31 cellular contexts compared by ENCODE assay signal in genomic region chr6:22621028-22621427, GRCh38. TPM values are rescaled to one million over a fixed set of nuclear protein-coding genes. Genes with fewer than 3 reads are reported as not detected.
"Had no signal": no experiment of that assay in that cellular context is flagged by ENCODE, and none has a peak within 500 bp of the region (broad histone marks: within the 10 kb centered on the region; RNA-seq: fewer than 3 reads in every experiment).

No MANE protein-coding gene starts in this region.

- H3K4me1 Mint-ChIP-seq: naive thymus-derived CD4-positive, alpha-beta T cell had no signal

- H3K27ac ChIP-seq: coronary artery, dorsolateral prefrontal cortex, epithelial cell of prostate, esophagus squamous epithelium, gastrocnemius medialis, left lung, lower lobe of right lung had no signal

- ATAC-seq: esophagus mucosa; gastrocnemius medialis; heart right ventricle; left cardiac atrium; left lung; left ventricle myocardium superior; lower lobe of right lung; naive thymus-derived CD4-positive, alpha-beta T cell had no signal

- H3K36me3 Mint-ChIP-seq: naive thymus-derived CD4-positive, alpha-beta T cell had no signal

- H3K4me3 ChIP-seq: coronary artery, dorsolateral prefrontal cortex, esophagus squamous epithelium, gastrocnemius medialis, heart right ventricle, left lung, lower lobe of right lung had no signal

- H3K36me3 ChIP-seq: esophagus squamous epithelium, gastrocnemius medialis, heart right ventricle, left lung, lower lobe of right lung had no signal

- H3K27ac Mint-ChIP-seq: naive thymus-derived CD4-positive, alpha-beta T cell had no signal

- H3K27me3 ChIP-seq: dorsolateral prefrontal cortex, esophagus squamous epithelium, gastrocnemius medialis, heart right ventricle, left lung had no signal

- DNase-seq: dorsolateral prefrontal cortex; effector CD4-positive, alpha-beta T cell; effector memory CD4-positive, alpha-beta T cell; erythroblast; esophagus squamous epithelium; foreskin fibroblast; foreskin melanocyte; gastrocnemius medialis; glutamatergic neuron; head of caudate nucleus; heart right ventricle; hippocampal formation; left cardiac atrium; left lung; left ventricle myocardium superior; lower lobe of right lung; mesenchymal stem cell; midbrain; naive thymus-derived CD4-positive, alpha-beta T cell had no signal

- H3K4me1 ChIP-seq: esophagus squamous epithelium, gastrocnemius medialis, left lung, lower lobe of right lung had no signal

- H3K4me3 Mint-ChIP-seq: naive thymus-derived CD4-positive, alpha-beta T cell had no signal

- H3K27me3 Mint-ChIP-seq: naive thymus-derived CD4-positive, alpha-beta T cell had no signal

RNA-seq across cellular contexts. Expression of gene HDGFL1, which starts 51.7 kb away (rescaled TPM):
- total RNA-seq: dermis blood vessel endothelial cell; esophagus mucosa; esophagus squamous epithelium; gastrocnemius medialis; glomerular endothelial cell; heart right ventricle; kidney epithelial cell; left cardiac atrium; left lung; left ventricle myocardium superior; lower leg skin; lower lobe of right lung; lung microvascular endothelial cell; mesenteric fat pad; mononuclear cell; mucosa of gallbladder; naive thymus-derived CD4-positive, alpha-beta T cell had no signal
- polyA plus RNA-seq: heart right ventricle; keratinocyte; naive thymus-derived CD4-positive, alpha-beta T cell had no signal
